28 cellular contexts compared by ENCODE assay signal in genomic region chr2:66547887-66548286, GRCh38.
DNase-seq lines count a peak whose midpoint lies in the region; TF ChIP-seq lines count a peak whose summit lies in the region.
"Had no signal": no experiment of that assay in that cellular context is flagged by ENCODE, and none has a peak within 500 bp of the region (broad histone marks: within the 10 kb centered on the region; RNA-seq: fewer than 3 reads in every experiment).

No MANE protein-coding gene starts in this region.

- H3K9me3 ChIP-seq in HEK293 (ENCODE audit: control insufficient read depth, insufficient read depth, low read depth, low read length) (no peaks in the 10 kb centered on the region), GM23248 (ENCODE audit: low read depth) (no peaks in the 10 kb centered on the region)
- H3K9me3 ChIP-seq: BLaER1 treated with 17β-estradiol and CSF1 and Interleukin-3, amounts not matched to agents 10 nM and 100 nM; Caco-2; SK-N-SH; transverse colon had no signal

- H3K9ac ChIP-seq in GM23248 = no peak overlapping the region
- H3K9ac ChIP-seq: BLaER1 treated with 17β-estradiol and CSF1 and Interleukin-3, amounts not matched to agents 10 nM and 100 nM; SK-N-SH had no signal

- no peaks in the 10 kb centered on the region for H3K9me2 ChIP-seq in GM23248 (ENCODE audit: insufficient read depth)
- H3K9me2 ChIP-seq: SK-N-SH had no signal

- H3K4me1 ChIP-seq in HEK293 (ENCODE audit: control insufficient read depth, insufficient read depth, low read length) (peaks cover 11% of the 10 kb centered on the region; the same call in 1 of the 2 replicates), GM23248 (ENCODE audit: insufficient read depth) (peaks cover 5% of the 10 kb centered on the region; the same call in 1 of the 2 replicates)
- H3K4me1 ChIP-seq: BLaER1 treated with 17β-estradiol and CSF1 and Interleukin-3, amounts not matched to agents 10 nM and 100 nM had no signal

- H3K27me3 Mint-ChIP-seq in nephron (ENCODE audit: low read depth) = peaks cover 5% of the 10 kb centered on the region
- H3K27me3 Mint-ChIP-seq: activated CD8-positive, alpha-beta memory T cell treated with anti-CD3 and anti-CD28 coated beads, Interleukin-2, amount 10 ng/mL, durations not matched to agents 7 days and 5 days had no signal

- DNase-seq in NCI-H1436 (lab: John Stamatoyannopoulos, UW) (peak; percentile 73), NCI-H748 treated with DMSO at 0.1 percent for 48 hours (lab: John Stamatoyannopoulos, UW) (peak; percentile 31), GM03348 (ENCODE audit: low spot score) (no peak), GM23248 (no peak)
- DNase-seq in activated CD8-positive, alpha-beta memory T cell treated with anti-CD3 and anti-CD28 coated beads for 24 hours = no peak
- DNase-seq: activated CD4-positive, alpha-beta T cell treated with anti-CD3 and anti-CD28 coated beads, Interleukin-2, amount 50 U/mL, for 1 hour; activated CD4-positive, CD25-positive, alpha-beta regulatory T cell; activated CD8-positive, alpha-beta memory T cell treated with anti-CD3 and anti-CD28 coated beads, Interleukin-2, amount 10 ng/mL, durations not matched to agents 7 days and 5 days; activated gamma-delta T cell treated with Interleukin-2 at 50 U/mL for 16 hours; activated naive CD8-positive, alpha-beta T cell treated with anti-CD3 and anti-CD28 coated beads, Interleukin-2, amount 10 ng/mL, durations not matched to agents 7 days and 5 days; activated T-cell treated with anti-CD3 and anti-CD28 coated beads, Interleukin-2, amount 50 U/mL, for 4 hours; aorta; Caco-2; effector memory CD4-positive, alpha-beta T cell; erythroblast; Kasumi-1; left colon; mammary epithelial cell; NCI-H1694 treated with DMSO at 0.1 percent for 48 hours; NK-92 treated with Interleukin-12 subunit alpha and Interleukin-12 subunit beta, amount 100 ng/mL, for 24 hours; SK-N-SH; stimulated activated CD4-positive, alpha-beta T cell treated with anti-CD3 and anti-CD28 coated beads, Interleukin-4, amount 100 ng/mL, for 1 hour; transverse colon had no signal

- no peaks in the 10 kb centered on the region for H3K9me3 Mint-ChIP-seq in nephron
- H3K9me3 Mint-ChIP-seq: activated naive CD8-positive, alpha-beta T cell treated with anti-CD3 and anti-CD28 coated beads, Interleukin-2, amount 10 ng/mL, durations not matched to agents 7 days and 5 days; activated T-cell treated with anti-CD3 and anti-CD28 coated beads, Interleukin-2, amount 50 U/mL, for 4 hours; natural killer cell treated with Interleukin-12 subunit alpha and Interleukin-12 subunit beta and Interleukin-15 and Interleukin-18, amount 100 ng/mL, for 72 hours had no signal

- CTCF ChIA-PET in HEK293 (lab: Yijun Ruan, JAX) = no interaction called here

- peaks cover 42% of the 10 kb centered on the region for H3K36me3 Mint-ChIP-seq in nephron (ENCODE audit: low read depth)
- H3K36me3 Mint-ChIP-seq: activated CD8-positive, alpha-beta memory T cell treated with anti-CD3 and anti-CD28 coated beads, Interleukin-2, amount 10 ng/mL, durations not matched to agents 7 days and 5 days; activated naive CD8-positive, alpha-beta T cell treated with anti-CD3 and anti-CD28 coated beads, Interleukin-2, amount 10 ng/mL, durations not matched to agents 7 days and 5 days; natural killer cell treated with Interleukin-12 subunit alpha and Interleukin-12 subunit beta and Interleukin-15 and Interleukin-18, amount 100 ng/mL, for 72 hours had no signal

- in situ Hi-C loops in GM23248 (cut with MboI) = no loop called here

- H3K4me3 ChIP-seq in HEK293 (ENCODE audit: low read depth, low read length) (no peak overlapping the region), GM23248 (no peak overlapping the region)
- H3K4me3 ChIP-seq: BLaER1 treated with 17β-estradiol and CSF1 and Interleukin-3, amounts not matched to agents 10 nM and 100 nM; transverse colon had no signal

- peak overlapping the region; percentile 1 to 39 (median 14) for H3K27ac Mint-ChIP-seq in nephron
- H3K27ac Mint-ChIP-seq: activated CD8-positive, alpha-beta memory T cell treated with anti-CD3 and anti-CD28 coated beads, Interleukin-2, amount 10 ng/mL, durations not matched to agents 7 days and 5 days; activated naive CD8-positive, alpha-beta T cell treated with anti-CD3 and anti-CD28 coated beads, Interleukin-2, amount 10 ng/mL, durations not matched to agents 7 days and 5 days; natural killer cell treated with Interleukin-12 subunit alpha and Interleukin-12 subunit beta and Interleukin-15 and Interleukin-18, amount 100 ng/mL, for 72 hours had no signal

- no peaks in the 10 kb centered on the region for H3K27me3 ChIP-seq in GM23248 (replicated peaks; ENCODE audit: insufficient read depth)
- H3K27me3 ChIP-seq: BLaER1 treated with 17β-estradiol and CSF1 and Interleukin-3, amounts not matched to agents 10 nM and 100 nM; transverse colon had no signal

- POLR2A ChIA-PET in HEK293 (lab: Yijun Ruan, JAX) = interaction anchor here (0.6 kb wide), 1 partner anchor 258 kb away, joined by 7 read pairs; no protein-coding TSS in a partner anchor

- no peak overlapping the region for H3K4me2 ChIP-seq in GM23248 (ENCODE audit: unreplicated experiment)
- H3K4me2 ChIP-seq: BLaER1 treated with 17β-estradiol and CSF1 and Interleukin-3, amounts not matched to agents 10 nM and 100 nM; SK-N-SH had no signal

- H3K36me3 ChIP-seq in HEK293 (ENCODE audit: control insufficient read depth in 2 of 2, insufficient read depth in 1 of 2, low read length in 2 of 2) (no peaks in the 10 kb centered on the region), GM23248 (ENCODE audit: low read depth) (peaks cover 11% of the 10 kb centered on the region)
- H3K36me3 ChIP-seq: BLaER1 treated with 17β-estradiol and CSF1 and Interleukin-3, amounts not matched to agents 10 nM and 100 nM; transverse colon had no signal

- H2AFZ ChIP-seq in GM23248 = no peak overlapping the region

- H3K27ac ChIP-seq in HEK293 (ENCODE audit: extremely low read depth, low read depth, low read length) (no peak overlapping the region), GM23248 (no peak overlapping the region)
- H3K27ac ChIP-seq: BLaER1 treated with 17β-estradiol and CSF1 and Interleukin-3, amounts not matched to agents 10 nM and 100 nM; HL-60; transverse colon had no signal

- TF ChIP-seq CTCF in HEK293 (tag by site-specific recombination; IDR thresholded peaks at IDR 0.05) (no peak), nephron (IDR thresholded peaks at IDR 0.05; ENCODE audit: unreplicated experiment in 3 of 3) (no peak)

- H3K4me3 Mint-ChIP-seq in nephron = no peak overlapping the region
- H3K4me3 Mint-ChIP-seq: activated CD8-positive, alpha-beta memory T cell treated with anti-CD3 and anti-CD28 coated beads, Interleukin-2, amount 10 ng/mL, durations not matched to agents 7 days and 5 days; activated naive CD8-positive, alpha-beta T cell treated with anti-CD3 and anti-CD28 coated beads, Interleukin-2, amount 10 ng/mL, durations not matched to agents 7 days and 5 days; activated T-cell treated with anti-CD3 and anti-CD28 coated beads, Interleukin-2, amount 50 U/mL, for 4 hours; natural killer cell treated with Interleukin-12 subunit alpha and Interleukin-12 subunit beta and Interleukin-15 and Interleukin-18, amount 100 ng/mL, for 72 hours had no signal

- peaks cover 76% of the 10 kb centered on the region for H3K79me2 ChIP-seq in GM23248 (ENCODE audit: insufficient read depth)

- peaks cover 57% of the 10 kb centered on the region for H3K4me1 Mint-ChIP-seq in nephron
- H3K4me1 Mint-ChIP-seq: activated CD8-positive, alpha-beta memory T cell treated with anti-CD3 and anti-CD28 coated beads, Interleukin-2, amount 10 ng/mL, durations not matched to agents 7 days and 5 days; activated naive CD8-positive, alpha-beta T cell treated with anti-CD3 and anti-CD28 coated beads, Interleukin-2, amount 10 ng/mL, durations not matched to agents 7 days and 5 days had no signal

- no peaks in the 10 kb centered on the region for H4K20me1 ChIP-seq in GM23248 (ENCODE audit: insufficient read depth)
- H4K20me1 ChIP-seq: BLaER1 treated with 17β-estradiol and CSF1 and Interleukin-3, amounts not matched to agents 10 nM and 100 nM had no signal

- WGBS in GM23248 (ENCODE audit: low coverage in 1 of 2, low lambda C conversion rate in 2 of 2, missing lambda C conversion rate in 2 of 2), 2 experiments = 28 to 31% methylated on average over 2 of the region's 2 CpGs

- no peaks in the 10 kb centered on the region for H3F3A ChIP-seq in GM23248 (ENCODE audit: insufficient read depth)

TF ChIP-seq in HEK293, 187 proteins besides CTCF, POLR2A, EP300 and RAD21:
- no peak for TF ChIP-seq ZIC2 (tag by site-specific recombination; IDR thresholded peaks at IDR 0.05)
- TF ChIP-seq ZNF211 (tag by site-specific recombination; IDR thresholded peaks at IDR 0.05; ENCODE audit: low read depth) = no peak
- peak; percentile 52 for TF ChIP-seq FEZF1 (tag by site-specific recombination; IDR thresholded peaks at IDR 0.05)
- no peak for TF ChIP-seq ZNF19 (tag by site-specific recombination; IDR thresholded peaks at IDR 0.05; ENCODE audit: low read depth)
- no peak for TF ChIP-seq ZNF18 (tag by site-specific recombination; IDR thresholded peaks at IDR 0.05)
- no peak for TF ChIP-seq IKZF3 (tag by site-specific recombination; IDR thresholded peaks at IDR 0.05)
- TF ChIP-seq MZF1 (tag by site-specific recombination; IDR thresholded peaks at IDR 0.05; ENCODE audit: borderline replicate concordance) = no peak
- peak; percentile 63; the same call in 1 of the 2 replicates for TF ChIP-seq SCRT2 (tag by site-specific recombination; IDR thresholded peaks at IDR 0.05)
- TF ChIP-seq ZNF654 (tag by site-specific recombination; IDR thresholded peaks at IDR 0.05; ENCODE audit: low read depth) = no peak
- no peak for TF ChIP-seq ZNF24 (tag by site-specific recombination; IDR thresholded peaks at IDR 0.05)

Comparison
In these comparisons a context has a peak if more than half of its experiments do, and no peak if none do; other contexts are left out.
1. DNase-seq: peak in NCI-H1436 (single experiment) and NCI-H748 treated with DMSO at 0.1 percent for 48 hours (single experiment); none in GM03348 (single experiment), GM23248 (single experiment) and activated CD8-positive, alpha-beta memory T cell treated with anti-CD3 and anti-CD28 coated beads for 24 hours (single experiment).